In the genomic region with DNA sequence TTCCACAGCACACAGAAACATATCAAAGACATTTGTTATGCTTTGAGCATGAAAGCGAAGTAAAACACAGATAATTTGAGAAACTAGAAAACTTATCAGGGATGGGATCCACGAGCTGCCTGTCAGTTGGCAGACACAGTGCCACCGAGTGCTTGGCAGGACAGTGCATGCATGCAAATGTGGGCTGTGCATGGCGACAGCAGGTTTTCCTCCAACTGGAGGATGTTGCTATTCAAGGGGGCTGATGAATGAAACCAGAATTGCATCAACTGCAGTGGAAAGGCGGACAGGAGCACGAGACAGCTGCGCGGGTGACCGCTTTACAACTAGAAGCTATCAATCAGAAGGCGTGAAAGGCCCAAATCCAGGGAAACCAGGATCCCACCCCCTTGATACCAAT, we compare ENCODE assay signal across 27 cellular contexts.
DNase-seq lines count a peak whose midpoint lies in the region; ATAC-seq and TF ChIP-seq lines count a peak whose summit lies in the region.
"Had no signal": no experiment of that assay in that cellular context is flagged by ENCODE, and none has a peak within 500 bp of the region (broad histone marks: within the 10 kb centered on the region; RNA-seq: fewer than 3 reads in every experiment).

No MANE protein-coding gene starts in this region.

- peaks cover 0 to 5% (median 0%) of the 10 kb centered on the region in 5 experiments for H3K9me3 Mint-ChIP-seq in brain
- peaks cover 7% of the 10 kb centered on the region for H3K9me3 Mint-ChIP-seq in mesothelial cell of epicardium

- H3K27ac Mint-ChIP-seq in brain (peak overlapping the region in 3 of 5 experiments; percentile 38 to 80 (median 55)), mesothelial cell of epicardium (no peak overlapping the region)
- H3K27ac Mint-ChIP-seq: CD14-positive monocyte; CD4-positive, alpha-beta memory T cell; CD4-positive, CD25-positive, alpha-beta regulatory T cell; CD8-positive, alpha-beta memory T cell had no signal

- no peak overlapping the region for H3K27ac ChIP-seq in sigmoid colon
- H3K27ac ChIP-seq: 22Rv1, A549, BLaER1 had no signal

- H3K4me3 Mint-ChIP-seq in brain (no peak overlapping the region), mesothelial cell of epicardium (no peak overlapping the region)
- H3K4me3 Mint-ChIP-seq: CD4-positive, alpha-beta memory T cell; CD4-positive, CD25-positive, alpha-beta regulatory T cell; CD8-positive, alpha-beta memory T cell had no signal

- TF ChIP-seq EP300 in sigmoid colon (IDR thresholded peaks at IDR 0.05): no peak

- TF ChIP-seq POLR2A in sigmoid colon (IDR thresholded peaks at IDR 0.05) (no peak), GM18505 (IDR thresholded peaks at IDR 0.05; ENCODE audit: borderline replicate concordance, extremely low read depth, insufficient read depth, insufficient read length) (no peak)

- ATAC-seq in GM18505 (IDR thresholded peaks at IDR 0.05; ENCODE audit: unreplicated experiment): no peak
- ATAC-seq: A549, GM12878 had no signal

- WGBS in sigmoid colon, 2 donors: 88% methylated on average over 10 of the region's 10 CpGs

- no peak overlapping the region for H3K4me3 ChIP-seq in sigmoid colon
- H3K4me3 ChIP-seq: A549, BLaER1, GM12878 had no signal

- H3K27me3 Mint-ChIP-seq in brain: peaks cover 6% of the 10 kb centered on the region
- peaks cover 28% of the 10 kb centered on the region for H3K27me3 Mint-ChIP-seq in mesothelial cell of epicardium (ENCODE audit: low read depth)
- H3K27me3 Mint-ChIP-seq: CD4-positive, CD25-positive, alpha-beta regulatory T cell; CD8-positive, alpha-beta memory T cell had no signal

- TF ChIP-seq CTCF in brain (conservative IDR thresholded peaks at IDR 0.05) (no peak), sigmoid colon (IDR thresholded peaks at IDR 0.05) (no peak), mesothelial cell of epicardium (IDR thresholded peaks at IDR 0.05; ENCODE audit: unreplicated experiment) (no peak)

- H3K4me1 Mint-ChIP-seq in brain (peaks cover 21% of the 10 kb centered on the region), mesothelial cell of epicardium (no peaks in the 10 kb centered on the region)
- H3K4me1 Mint-ChIP-seq: CD14-positive monocyte; CD4-positive, alpha-beta memory T cell; CD4-positive, CD25-positive, alpha-beta regulatory T cell; CD8-positive, alpha-beta memory T cell had no signal

- H3K27me3 ChIP-seq in sigmoid colon: no peaks in the 10 kb centered on the region
- H3K27me3 ChIP-seq: BE2C, BLaER1 had no signal

- intact Hi-C loops in posterior cingulate gyrus (cut with DNase I): no loop called here
- intact Hi-C loops in sigmoid colon (cut with DNase I): no loop called here

- H3K9me3 ChIP-seq in sigmoid colon: no peaks in the 10 kb centered on the region
- H3K9me3 ChIP-seq: A549, BE2C, BLaER1 had no signal

- no peaks in the 10 kb centered on the region for H3K4me1 ChIP-seq in sigmoid colon
- H3K4me1 ChIP-seq: A549, BLaER1 had no signal

- H3K36me3 Mint-ChIP-seq in brain (no peaks in the 10 kb centered on the region), mesothelial cell of epicardium (no peaks in the 10 kb centered on the region)
- H3K36me3 Mint-ChIP-seq: CD14-positive monocyte; CD4-positive, alpha-beta memory T cell; CD4-positive, CD25-positive, alpha-beta regulatory T cell; CD8-positive, alpha-beta memory T cell had no signal

- H3K36me3 ChIP-seq in sigmoid colon: no peaks in the 10 kb centered on the region
- H3K36me3 ChIP-seq: BE2C, BLaER1 had no signal

- peak; percentile 52 for DNase-seq in NCI-H2227 (lab: John Stamatoyannopoulos, UW; ENCODE audit: unreplicated experiment)
- no peak for DNase-seq in NCI-H2227 treated with DMSO at 0.1 percent for 48 hours (lab: John Stamatoyannopoulos, UW)
- DNase-seq in myocyte (ENCODE audit: low read depth): peak; percentile 15
- peak in 8 of 10 donors; percentile 13 to 88 (median 32) for DNase-seq in posterior cingulate gyrus
- no peak for DNase-seq in sigmoid colon
- DNase-seq in mesothelial cell of epicardium (ENCODE audit: low spot score in 2 of 2, unreplicated experiment in 2 of 2): no peak
- DNase-seq: AML-193; BE2C; C1 segment of cervical spinal cord; CD4-positive, alpha-beta memory T cell; CD4-positive, CD25-positive, alpha-beta regulatory T cell; CD8-positive, alpha-beta memory T cell; COR-L47; DMS 273 treated with DMSO at 0.1 percent for 48 hours; DMS153; DMS53; DMS79; DND-41; EL; GDM1 had no signal

Comparison
In these comparisons a context has a peak if more than half of its experiments do, and no peak if none do; other contexts are left out.
1. DNase-seq: peak in NCI-H2227 (single experiment), myocyte (single experiment) and posterior cingulate gyrus (8 of 10); none in NCI-H2227 treated with DMSO at 0.1 percent for 48 hours (single experiment), sigmoid colon (single experiment) and mesothelial cell of epicardium (0 of 2).